In genomic region chr14:40204441-40205175, GRCh38 we compare ENCODE assay signal across 1 cellular context.
TF ChIP-seq lines count a peak whose summit lies in the region.

No MANE protein-coding gene starts in this region.

TF ChIP-seq in GM23338, 12 proteins besides CTCF, POLR2A, EP300 and RAD21 (continued from another document):
- TF ChIP-seq ZNF462 (CRISPR knock-in tag; IDR thresholded peaks at IDR 0.05) = no peak
- no peak for TF ChIP-seq ZNF331 (CRISPR knock-in tag; IDR thresholded peaks at IDR 0.05; ENCODE audit: low read depth)
- no peak for TF ChIP-seq EZH2 (IDR thresholded peaks at IDR 0.05; ENCODE audit: low read depth, unreplicated experiment)
- TF ChIP-seq STAT1 (IDR thresholded peaks at IDR 0.05; ENCODE audit: unreplicated experiment) = no peak
- TF ChIP-seq JUNB (IDR thresholded peaks at IDR 0.05; ENCODE audit: unreplicated experiment) = no peak
- TF ChIP-seq REST (IDR thresholded peaks at IDR 0.05; ENCODE audit: unreplicated experiment) = no peak
